Comparison of ENCODE assay signal across 8 cellular contexts in the genomic region with DNA sequence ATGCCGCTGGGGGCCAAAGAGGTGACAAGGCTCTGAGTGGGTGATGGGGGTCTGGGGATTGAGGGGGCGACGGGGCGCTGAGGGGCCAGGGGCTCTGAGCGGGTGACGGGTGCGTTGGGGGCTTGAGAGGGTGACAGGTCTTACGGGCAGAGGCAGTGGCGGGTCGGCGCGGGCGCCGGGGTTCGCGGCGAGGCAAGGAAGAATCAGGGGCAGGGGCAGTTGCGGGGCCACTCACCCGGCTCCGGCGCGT. TPM values are rescaled to one million over a fixed set of nuclear protein-coding genes. Genes with fewer than 3 reads are reported as not detected.
DNase-seq lines count a peak whose midpoint lies in the region; ATAC-seq and TF ChIP-seq lines count a peak whose summit lies in the region.

No MANE protein-coding gene starts in this region.

- TF ChIP-seq POLR2A in erythroblast (IDR thresholded peaks at IDR 0.05; ENCODE audit: low read length) = no peak

- peaks cover 56% of the 10 kb centered on the region for H3F3A ChIP-seq in SU-DHL-6 (ENCODE audit: insufficient read depth)

- peak overlapping the region; percentile 19 for H2AFZ ChIP-seq in SU-DHL-6 (ENCODE audit: low read depth, low read length, severe bottlenecking)

- peaks cover 31% of the 10 kb centered on the region; the same call in 1 of the 2 replicates for H4K20me1 ChIP-seq in SU-DHL-6 (ENCODE audit: low read depth, low read length)

- H3K36me3 ChIP-seq in SU-DHL-6 (ENCODE audit: low read length) = peaks cover 45% of the 10 kb centered on the region

- DNase-seq in fibroblast of the aortic adventitia (ENCODE audit: low read depth) (no peak), skeletal muscle cell (ENCODE audit: low read depth) (no peak), KG1 (lab: John Stamatoyannopoulos, UW) (no peak), GM20000 (ENCODE audit: low spot score) (no peak), T1000 (lab: John Stamatoyannopoulos, UW) (no peak), erythroblast (lab: John Stamatoyannopoulos, UW) (no peak)

- H3K9ac ChIP-seq in SU-DHL-6 (ENCODE audit: low read length) = peak overlapping the region; percentile 95

- H3K27ac ChIP-seq in SU-DHL-6 (ENCODE audit: low read depth, low read length) = peak overlapping the region; percentile 90

- H3K27me3 ChIP-seq in SU-DHL-6 (ENCODE audit: low read length) = no peaks in the 10 kb centered on the region

- no peaks in the 10 kb centered on the region for H3K9me2 ChIP-seq in SU-DHL-6 (replicated peaks; ENCODE audit: insufficient read depth, low read length)

- H3K79me2 ChIP-seq in SU-DHL-6 (ENCODE audit: insufficient read depth, low read length) = peaks cover 71% of the 10 kb centered on the region

- H3K4me3 ChIP-seq in SU-DHL-6 (ENCODE audit: insufficient read depth, low read length, poor library complexity, severe bottlenecking) (peak overlapping the region; percentile 64), fibroblast of the aortic adventitia (ENCODE audit: low read depth, low read length) (peak overlapping the region; percentile 97), skeletal muscle cell (ENCODE audit: low read depth, low read length) (peak overlapping the region; percentile 98)

- H3K4me2 ChIP-seq in SU-DHL-6 (ENCODE audit: low read depth, low read length, poor library complexity, severe bottlenecking) = peak overlapping the region; percentile 79

- TF ChIP-seq CTCF in SU-DHL-6 (IDR thresholded peaks at IDR 0.05; ENCODE audit: insufficient read depth, low read length, poor library complexity, severe bottlenecking) (no peak), fibroblast of the aortic adventitia (IDR thresholded peaks at IDR 0.05; ENCODE audit: insufficient read depth, low read length) (no peak), GM20000 (IDR thresholded peaks at IDR 0.05; ENCODE audit: extremely low read depth, missing control alignments) (no peak)

- peaks cover 4% of the 10 kb centered on the region; the same call in 1 of the 2 replicates for H3K9me3 ChIP-seq in SU-DHL-6 (ENCODE audit: insufficient read depth, low read length)

- peak; percentile 0 for ATAC-seq in GM18498 (IDR thresholded peaks at IDR 0.05; ENCODE audit: unreplicated experiment)

RNA-seq across cellular contexts. Expression of gene ZNFX1, which starts 0.1 kb away (rescaled TPM):
- 41.5 and 54.5 TPM in 2 replicates for total RNA-seq in fibroblast of the aortic adventitia (ENCODE audit: low replicate concordance)

RNA-seq across cellular contexts. Expression of gene DDX27, which starts 58.5 kb away (rescaled TPM):
- 29.3 and 42.8 TPM in 2 replicates for total RNA-seq in fibroblast of the aortic adventitia (ENCODE audit: low replicate concordance)
